In genomic region chr7:134694299-134694698, GRCh38 we compare ENCODE assay signal across 12 cellular contexts. TPM values are rescaled to one million over a fixed set of nuclear protein-coding genes. Genes with fewer than 3 reads are reported as not detected.
DNase-seq lines count a peak whose midpoint lies in the region; ATAC-seq, FAIRE-seq and TF ChIP-seq lines count a peak whose summit lies in the region.
"Had no signal": no experiment of that assay in that cellular context is flagged by ENCODE, and none has a peak within 500 bp of the region (broad histone marks: within the 10 kb centered on the region; RNA-seq: fewer than 3 reads in every experiment).

No MANE protein-coding gene starts in this region.

- H3K23me2 ChIP-seq in H9 (ENCODE audit: insufficient read length, low read depth, low read length, poor library complexity, severe bottlenecking), result no peaks in the 10 kb centered on the region

- POLR2A ChIA-PET in BJ (lab: Charles Lee) (interaction anchor here (1.1 to 1.9 kb wide), 2 partner anchors 49 to 222 kb away, joined by 5 to 9 read pairs; no protein-coding TSS in a partner anchor), GM12878 (lab: Charles Lee) (interaction anchor here (0.5 kb wide), 1 partner anchor 10 kb away, joined by 3 read pairs; no protein-coding TSS in a partner anchor)

- intact Hi-C loops in GM12878 (cut with micrococcal nuclease; ENCODE audit: unreplicated experiment), result no loop called here

- H4K91ac ChIP-seq in H9 (ENCODE audit: insufficient read length, low read depth, low read length), result no peak overlapping the region

- H4K20me1 ChIP-seq in H9 (ENCODE audit: control insufficient read depth, insufficient read depth, insufficient read length) (no peaks in the 10 kb centered on the region), GM12878 (ENCODE audit: control insufficient read depth, insufficient read depth) (no peaks in the 10 kb centered on the region)

- H2BK15ac ChIP-seq in H9 (ENCODE audit: low read depth, low read length), result no peak overlapping the region
- no peak overlapping the region for H2BK15ac ChIP-seq in mesendoderm (replicated peaks; ENCODE audit: low read depth)

- H3K4me3 Mint-ChIP-seq in H9, result no peak overlapping the region
- H3K4me3 Mint-ChIP-seq in activated T-cell treated with anti-CD3 and anti-CD28 coated beads, Interleukin-2, amount 50 U/mL, for 72 hours, result no peak overlapping the region
- H3K4me3 Mint-ChIP-seq: stimulated activated effector memory CD8-positive, alpha-beta T cell treated with anti-CD3 and anti-CD28 coated beads, Interleukin-12 subunit alpha, Interleukin-12 subunit beta, amount 100 ng/mL, for 72 hours had no signal

- H3K4me1 ChIP-seq in H9 (ENCODE audit: insufficient read depth, low read length) (no peaks in the 10 kb centered on the region), GM12878 (ENCODE audit: control insufficient read depth, insufficient read depth, low read length) (no peaks in the 10 kb centered on the region), mesendoderm (ENCODE audit: control insufficient read depth, low read depth, low read length) (peaks cover 2% of the 10 kb centered on the region)

- H2BK20ac ChIP-seq in H9 (ENCODE audit: low read depth, low read length, poor library complexity, severe bottlenecking), result no peak overlapping the region

- H2BK120ac ChIP-seq in H9 (ENCODE audit: low read depth, low read length, poor library complexity, severe bottlenecking), result no peak overlapping the region
- no peak overlapping the region for H2BK120ac ChIP-seq in mesendoderm (ENCODE audit: low read depth, low read length)

- no peaks in the 10 kb centered on the region for H3K27me3 Mint-ChIP-seq in H9 (ENCODE audit: low read depth)
- H3K27me3 Mint-ChIP-seq in activated T-cell treated with anti-CD3 and anti-CD28 coated beads, Interleukin-2, amount 50 U/mL, for 72 hours (ENCODE audit: low read depth), result no peaks in the 10 kb centered on the region

- no peak for FAIRE-seq in GM12878 (lab: Jason Lieb, UNC)
- FAIRE-seq: TTC549 had no signal

- H3K79me2 ChIP-seq in H9 (ENCODE audit: insufficient read depth, low read length) (no peaks in the 10 kb centered on the region), GM12878 (ENCODE audit: control insufficient read depth, insufficient read depth, low read length) (no peaks in the 10 kb centered on the region), mesendoderm (ENCODE audit: control insufficient read depth, insufficient read depth, low read length) (no peaks in the 10 kb centered on the region)

- H3K18ac ChIP-seq in H9 (ENCODE audit: insufficient read length, low read depth, low read length), result no peak overlapping the region
- no peak overlapping the region for H3K18ac ChIP-seq in mesendoderm (ENCODE audit: low read length)

- CTCF ChIA-PET in BJ (lab: Yijun Ruan, JAX), result interaction anchor here (1.0 to 2.7 kb wide), 5 partner anchors 9 to 62 kb away, joined by 3 to 14 read pairs (median 5); no protein-coding TSS in a partner anchor
- CTCF ChIA-PET in GM12878 (lab: Yijun Ruan, JAX), result interaction anchor here (1.2 to 2.4 kb wide), 2 partner anchors 8 to 56 kb away, joined by 3 to 7 read pairs; no protein-coding TSS in a partner anchor

- no peak for DNase-seq in BJ (ENCODE audit: low read depth)
- DNase-seq in H9, result peak; percentile 75
- no peak for DNase-seq in GM12878 (ENCODE audit: low read depth, low spot score)
- peak; percentile 78 for DNase-seq in mesendoderm
- DNase-seq in NCI-H2107 (lab: John Stamatoyannopoulos, UW), result no peak
- DNase-seq in SW 1271 (lab: John Stamatoyannopoulos, UW), result no peak
- no peak for DNase-seq in DMS153 (lab: John Stamatoyannopoulos, UW)
- DNase-seq in activated T-cell treated with anti-CD3 and anti-CD28 coated beads, Interleukin-2, amount 50 U/mL, for 72 hours, result no peak
- DNase-seq: activated gamma-delta T cell treated with Interleukin-2 at 50 U/mL for 16 hours, NCI-H526 treated with DMSO at 0.1 percent for 48 hours had no signal

- H3K23ac ChIP-seq in H9 (ENCODE audit: insufficient read length, low read depth, low read length) (no peak overlapping the region), mesendoderm (ENCODE audit: low read length) (no peak overlapping the region)

- H4K8ac ChIP-seq in H9 (replicated peaks; ENCODE audit: insufficient read length, low read depth, low read length), result no peak overlapping the region
- no peak overlapping the region for H4K8ac ChIP-seq in mesendoderm (ENCODE audit: low read depth, low read length)

- H3T11ph ChIP-seq in H9 (ENCODE audit: low read length), result no peak overlapping the region

- RAD21 ChIA-PET in GM12878 (lab: Charles Lee; ENCODE audit: unreplicated experiment), result no interaction called here

- peak; percentile 48; the same call in 1 of the 2 replicates for TF ChIP-seq CTCF in BJ (IDR thresholded peaks at IDR 0.05; ENCODE audit: insufficient read depth, low read depth, low read length)
- peak; percentile 83 for TF ChIP-seq CTCF in H9 (conservative IDR thresholded peaks at IDR 0.05)
- TF ChIP-seq CTCF in GM12878 (IDR thresholded peaks at IDR 0.05 in 2 of 3, conservative IDR thresholded peaks at IDR 0.05 in 1 of 3; ENCODE audit: control insufficient read depth in 2 of 3, extremely low read depth in 1 of 3, insufficient read depth in 1 of 3, low read depth in 3 of 3, low read length in 3 of 3), result peak; percentile 9 to 34 (median 23); a peak in 2 of 6 replicates

- in situ Hi-C loops in GM12878 (cut with MboI), result no loop called here

- H3K27ac ChIP-seq in H9 (ENCODE audit: insufficient read length, low read depth, low read length) (no peak overlapping the region), GM12878 (ENCODE audit: control insufficient read depth, insufficient read depth) (no peak overlapping the region), mesendoderm (ENCODE audit: low read depth, low read length) (no peak overlapping the region)

- no peak overlapping the region; a peak in 1 of 7 replicates for H3K27ac Mint-ChIP-seq in H9
- H3K27ac Mint-ChIP-seq in activated T-cell treated with anti-CD3 and anti-CD28 coated beads, Interleukin-2, amount 50 U/mL, for 72 hours, result no peak overlapping the region
- H3K27ac Mint-ChIP-seq: stimulated activated effector memory CD8-positive, alpha-beta T cell treated with anti-CD3 and anti-CD28 coated beads, Interleukin-12 subunit alpha, Interleukin-12 subunit beta, amount 100 ng/mL, for 72 hours had no signal

- no peaks in the 10 kb centered on the region for H3K9me3 Mint-ChIP-seq in H9
- H3K9me3 Mint-ChIP-seq in activated T-cell treated with anti-CD3 and anti-CD28 coated beads, Interleukin-2, amount 50 U/mL, for 72 hours, result no peaks in the 10 kb centered on the region
- H3K9me3 Mint-ChIP-seq: stimulated activated effector memory CD8-positive, alpha-beta T cell treated with anti-CD3 and anti-CD28 coated beads, Interleukin-12 subunit alpha, Interleukin-12 subunit beta, amount 100 ng/mL, for 72 hours had no signal

- no peak overlapping the region for H2BK5ac ChIP-seq in H9 (ENCODE audit: insufficient read length, low read length)
- H2BK5ac ChIP-seq in mesendoderm (ENCODE audit: low read length), result no peak overlapping the region

- H3K9ac ChIP-seq in H9 (ENCODE audit: extremely low read depth, insufficient read length, low read length) (no peak overlapping the region), GM12878 (ENCODE audit: control insufficient read depth, insufficient read depth, low read length) (no peak overlapping the region), mesendoderm (ENCODE audit: low read length) (no peak overlapping the region)

- no peaks in the 10 kb centered on the region for H3K9me3 ChIP-seq in H9 (ENCODE audit: control insufficient read depth, low read depth, low read length)
- H3K9me3 ChIP-seq in GM12878 (replicated peaks; ENCODE audit: control insufficient read depth, insufficient read depth, low read length), result no peaks in the 10 kb centered on the region

- H3K36me3 ChIP-seq in BJ (ENCODE audit: control insufficient read depth, insufficient read depth, low read length), result no peaks in the 10 kb centered on the region
- H3K36me3 ChIP-seq in GM12878 (ENCODE audit: control insufficient read depth in 2 of 2, insufficient read depth in 2 of 2, low read length in 1 of 2), result no peaks in the 10 kb centered on the region
- H3K36me3 ChIP-seq in mesendoderm (ENCODE audit: control insufficient read depth, insufficient read depth, low read length), result no peaks in the 10 kb centered on the region

- H2BK12ac ChIP-seq in H9 (ENCODE audit: insufficient read length, low read depth, low read length), result no peak overlapping the region

- H3K4ac ChIP-seq in H9 (ENCODE audit: low read depth, low read length) (no peak overlapping the region), mesendoderm (ENCODE audit: low read depth, low read length) (no peak overlapping the region)

- H3K79me1 ChIP-seq in H9 (ENCODE audit: insufficient read depth, low read depth, low read length, poor library complexity, severe bottlenecking) (no peaks in the 10 kb centered on the region), mesendoderm (ENCODE audit: low read length) (no peaks in the 10 kb centered on the region)

- no peak overlapping the region for H3K14ac ChIP-seq in H9 (ENCODE audit: insufficient read depth, low read length)

- BruUV-seq in GM12878 (replicated peaks; lab: Mats Ljungman, UMichigan), result no TSS peak

- no peak overlapping the region for H3K56ac ChIP-seq in H9 (ENCODE audit: insufficient read length, low read depth, low read length)
- H3K56ac ChIP-seq in mesendoderm (ENCODE audit: low read length), result no peak overlapping the region

- peaks cover 17 to 19% of the 10 kb centered on the region in 2 experiments for H3K4me1 Mint-ChIP-seq in H9
- H3K4me1 Mint-ChIP-seq in activated T-cell treated with anti-CD3 and anti-CD28 coated beads, Interleukin-2, amount 50 U/mL, for 72 hours (ENCODE audit: low read depth), result peaks cover 30% of the 10 kb centered on the region
- H3K4me1 Mint-ChIP-seq: stimulated activated effector memory CD8-positive, alpha-beta T cell treated with anti-CD3 and anti-CD28 coated beads, Interleukin-12 subunit alpha, Interleukin-12 subunit beta, amount 100 ng/mL, for 72 hours had no signal

- H2AK5ac ChIP-seq in H9 (ENCODE audit: insufficient read length, low read length), result no peak overlapping the region
- H2AK5ac ChIP-seq in mesendoderm (ENCODE audit: low read length), result no peak overlapping the region

- H3K4me3 ChIP-seq in BJ (ENCODE audit: low read depth, low read length), result no peak overlapping the region
- no peak overlapping the region for H3K4me3 ChIP-seq in GM12878
- no peak overlapping the region for H3K4me3 ChIP-seq in mesendoderm (ENCODE audit: low read length)

- no CpG with 5 or more reads among the region's 7 CpGs for WGBS in H9 (ENCODE audit: extremely low coverage, insufficient read length, low lambda C conversion rate)
- WGBS in GM12878 (ENCODE audit: insufficient coverage, insufficient replicate concordance, low lambda C conversion rate, missing lambda C conversion rate), result 32% methylated on average over 7 of the region's 7 CpGs
- WGBS in mesendoderm (ENCODE audit: extremely low coverage, insufficient coverage, low lambda C conversion rate), result no CpG with 5 or more reads among the region's 7 CpGs

- H3K27me3 ChIP-seq in BJ (ENCODE audit: control insufficient read depth, insufficient read depth, low read length) (no peaks in the 10 kb centered on the region), H9 (ENCODE audit: insufficient read depth, low read length) (no peaks in the 10 kb centered on the region), GM12878 (replicated peaks in 1 of 2; ENCODE audit: control insufficient read depth in 2 of 2, insufficient read depth in 2 of 2, low read length in 1 of 2) (0 out of 4 replicates have a peak, but pooled peaks cover 0 to 2% of the 10 kb centered on the region in 2 experiments), mesendoderm (ENCODE audit: insufficient read depth, low read length, poor library complexity) (no peaks in the 10 kb centered on the region)

- H2AFZ ChIP-seq in H9 (ENCODE audit: low read length), result peak overlapping the region; percentile 90
- H2AFZ ChIP-seq in GM12878 (ENCODE audit: control insufficient read depth, low read depth, low read length), result no peak overlapping the region

- no peaks in the 10 kb centered on the region for H3K36me3 Mint-ChIP-seq in H9 (ENCODE audit: insufficient read depth in 1 of 3, low read depth in 3 of 3)
- no peaks in the 10 kb centered on the region for H3K36me3 Mint-ChIP-seq in activated T-cell treated with anti-CD3 and anti-CD28 coated beads, Interleukin-2, amount 50 U/mL, for 72 hours (ENCODE audit: insufficient read depth in 2 of 2)
- H3K36me3 Mint-ChIP-seq: stimulated activated effector memory CD8-positive, alpha-beta T cell treated with anti-CD3 and anti-CD28 coated beads, Interleukin-12 subunit alpha, Interleukin-12 subunit beta, amount 100 ng/mL, for 72 hours had no signal

- SMC1A ChIA-PET in GM12878 (lab: Charles Lee; ENCODE audit: uncharacterized antibody, unreplicated experiment), result interaction anchor here (1.5 kb wide), 1 partner anchor 8 kb away, joined by 4 read pairs; no protein-coding TSS in a partner anchor

- no peak overlapping the region for H4K5ac ChIP-seq in H9 (ENCODE audit: insufficient read length, low read depth, low read length)
- no peak overlapping the region for H4K5ac ChIP-seq in mesendoderm (ENCODE audit: low read length)

- no peak for TF ChIP-seq RAD21 in GM12878 (IDR thresholded peaks at IDR 0.05; ENCODE audit: insufficient read depth, low read depth, low read length)

- no peak for TF ChIP-seq POLR2A in GM12878 (IDR thresholded peaks at IDR 0.05; ENCODE audit: low read depth, low read length)

- TF ChIP-seq EP300 in GM12878 (IDR thresholded peaks at IDR 0.05; ENCODE audit: borderline replicate concordance in 1 of 2, control insufficient read depth in 1 of 2, low read depth in 2 of 2, low read length in 2 of 2), result no peak

- 0 out of 3 replicates have a peak, but pooled peaks have one; percentile 38 for ATAC-seq in GM12878
- ATAC-seq in activated T-cell treated with anti-CD3 and anti-CD28 coated beads, Interleukin-2, amount 50 U/mL, for 72 hours (replicated peaks in 1 of 2), result no peak
- ATAC-seq: stimulated activated effector memory CD8-positive, alpha-beta T cell treated with anti-CD3 and anti-CD28 coated beads, Interleukin-12 subunit alpha, Interleukin-12 subunit beta, amount 100 ng/mL, for 72 hours had no signal

- H3K4me2 ChIP-seq in H9 (ENCODE audit: insufficient read depth, insufficient read length, low read length) (no peak overlapping the region), GM12878 (ENCODE audit: control insufficient read depth, insufficient read depth) (no peak overlapping the region), mesendoderm (ENCODE audit: low read length) (no peak overlapping the region)

RNA-seq across cellular contexts. Expression of gene BPGM, which starts 47.6 kb away (rescaled TPM):
- 14.1 and 25.0 TPM in 2 replicates for polyA plus RNA-seq in BJ (2011; rRNA removed)
- polyA minus RNA-seq in BJ (2011; rRNA and poly(A)+ RNA removed), result 6.6 and 6.9 TPM in 2 replicates
- total RNA-seq in H9 (2021), result 14.0 and 14.4 TPM in 2 replicates
- total RNA-seq in GM12878 (2013; cell fraction: nucleolus; rRNA removed), result 7.5 and 10.8 TPM in 2 replicates
- total RNA-seq in GM12878 (2014; rRNA removed), result 10.0 and 13.2 TPM in 2 replicates
- 14.9 and 15.4 TPM in 2 replicates for total RNA-seq in GM12878 (2014; rRNA removed; fragmentation: Illumina TruSeq; extraction: Trizol)
- total RNA-seq in GM12878 (2021), result 9.0 and 9.4 TPM in 2 replicates
- polyA plus RNA-seq in GM12878 (2011; ENCODE audit: low read depth), result 7.3 TPM
- polyA plus RNA-seq in GM12878 (2011; rRNA removed), result 17.1 and 23.6 TPM in 2 replicates
- 8.0 and 8.4 TPM in 2 replicates for polyA plus RNA-seq in GM12878 (2011; cell fraction: cytosol; rRNA removed)
- polyA plus RNA-seq in GM12878 (2011; cell fraction: nucleus; rRNA removed), result 4.6 and 5.1 TPM in 2 replicates
- 9.4 and 9.8 TPM in 2 replicates for polyA plus RNA-seq in GM12878 (2012)
- polyA plus RNA-seq in GM12878 (2014; fragmentation: Illumina TruSeq; extraction: Trizol), result 15.8 and 19.8 TPM in 2 replicates
- 10 to 100 TPM; 18.4 to 20.1 TPM for polyA plus RNA-seq in GM12878 (2014; fragmentation: Nextera tagmentation; extraction: Ambion mirVana)
- polyA plus RNA-seq in GM12878 (2014; rRNA removed), result 9.3 and 14.2 TPM in 2 replicates
- polyA plus RNA-seq in GM12878 (2016; fragmentation: Nextera tagmentation; extraction: Ambion mirVana), result 10 to 100 TPM; 13.6 to 15.1 TPM
- polyA minus RNA-seq in GM12878 (2011; rRNA and poly(A)+ RNA removed), result 7.6 and 9.0 TPM in 2 replicates
- polyA minus RNA-seq in GM12878 (2011; cell fraction: cytosol; rRNA and poly(A)+ RNA removed), result 2.1 and 2.8 TPM in 2 replicates
- 2.5 and 3.9 TPM in 2 replicates for polyA minus RNA-seq in GM12878 (2011; cell fraction: nucleus; rRNA and poly(A)+ RNA removed)
- 14.5 TPM for polyA plus RNA-seq in mesendoderm (2013, experiment 1 of 2)
- polyA plus RNA-seq in mesendoderm (2013, experiment 2 of 2), result 14.2 TPM
- 10 to 100 TPM; 22.3 to 27.7 TPM for total RNA-seq in activated T-cell treated with anti-CD3 and anti-CD28 coated beads, Interleukin-2, amount 50 U/mL, for 72 hours

Comparison
In these comparisons a context has a peak if more than half of its experiments do, and no peak if none do; other contexts are left out.
1. DNase-seq: peak in H9 (single experiment) and mesendoderm (single experiment); none in BJ (single experiment), GM12878 (single experiment), NCI-H2107 (single experiment), SW 1271 (0 of 2), DMS153 (single experiment) and activated T-cell treated with anti-CD3 and anti-CD28 coated beads, Interleukin-2, amount 50 U/mL, for 72 hours (0 of 2).
2. CTCF ChIP-seq: peak in every context shown above with its lines; median percentile 83 in H9; 48 in BJ; 23 in GM12878.